In the genomic region with DNA sequence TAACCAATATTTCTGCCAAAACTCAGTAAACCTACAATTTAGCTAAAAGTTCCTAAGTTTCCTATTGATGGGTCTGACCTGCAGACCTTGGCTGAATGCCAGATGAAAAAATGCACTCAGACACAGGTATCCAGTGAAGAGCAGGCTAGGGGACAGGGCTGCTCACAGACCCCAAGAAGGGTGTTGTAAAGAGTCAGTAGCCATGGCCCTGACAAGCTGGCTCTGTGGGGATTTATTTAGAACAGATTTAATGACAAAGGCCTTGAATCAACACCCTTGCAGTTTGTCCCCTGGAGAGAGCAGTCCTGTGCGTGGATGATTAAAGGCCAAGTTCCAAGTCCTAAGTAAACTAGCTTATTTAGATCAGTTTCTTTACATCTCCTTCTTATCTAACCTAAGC, we compare ENCODE assay signal across 22 cellular contexts.
DNase-seq lines count a peak whose midpoint lies in the region; ATAC-seq, FAIRE-seq and TF ChIP-seq lines count a peak whose summit lies in the region.
"Had no signal": no experiment of that assay in that cellular context is flagged by ENCODE, and none has a peak within 500 bp of the region (broad histone marks: within the 10 kb centered on the region; RNA-seq: fewer than 3 reads in every experiment).

No MANE protein-coding gene starts in this region.

- no peak for TF ChIP-seq CTCF in K562 (IDR thresholded peaks at IDR 0.05 in 2 of 3, conservative IDR thresholded peaks at IDR 0.05 in 1 of 3; ENCODE audit: insufficient read depth in 2 of 3, low read depth in 1 of 3, low read length in 3 of 3)

- H4K8ac ChIP-seq in mesendoderm (ENCODE audit: low read depth, low read length): no peak overlapping the region

- no peak overlapping the region for H3K56ac ChIP-seq in mesendoderm (ENCODE audit: low read length)

- H3K4me1 ChIP-seq in K562 (replicated peaks in 1 of 2; ENCODE audit: control insufficient read depth in 2 of 2, insufficient read depth in 2 of 2, low read length in 2 of 2) (no peaks in the 10 kb centered on the region), mesendoderm (ENCODE audit: control insufficient read depth, low read depth, low read length) (no peaks in the 10 kb centered on the region)
- H3K4me1 ChIP-seq: BLaER1 had no signal

- H2AFZ ChIP-seq in K562 (ENCODE audit: low read depth, low read length): no peak overlapping the region
- H2AFZ ChIP-seq: GM23248 had no signal

- peak; percentile 14 for DNase-seq in DMS53 (lab: John Stamatoyannopoulos, UW)
- no peak for DNase-seq in DMS53 treated with DMSO at 0.1 percent for 48 hours (lab: John Stamatoyannopoulos, UW; ENCODE audit: unreplicated experiment)
- no peak for DNase-seq in K562 (ENCODE audit: extremely low read depth in 1 of 4, low spot score in 3 of 4)
- peak; percentile 25 for DNase-seq in mesendoderm
- DNase-seq in putamen (ENCODE audit: low spot score): no peak
- no peak for DNase-seq in C1 segment of cervical spinal cord (lab: John Stamatoyannopoulos, UW)
- DNase-seq: Calu3; CD4-positive, alpha-beta T cell; CD8-positive, alpha-beta memory T cell; COR-L47; DMS79; EL; GDM1; GM23248; H7; HFFc6 had no signal

- H4K20me1 ChIP-seq in K562 (replicated peaks; ENCODE audit: control insufficient read depth, insufficient read depth, low read length): no peaks in the 10 kb centered on the region
- H4K20me1 ChIP-seq: BLaER1 had no signal

- H3K27me3 ChIP-seq in K562 (ENCODE audit: control insufficient read depth in 2 of 2, insufficient read depth in 2 of 2, low read length in 2 of 2) (no peaks in the 10 kb centered on the region), mesendoderm (ENCODE audit: insufficient read depth, low read length, poor library complexity) (no peaks in the 10 kb centered on the region)
- H3K27me3 ChIP-seq: BLaER1 had no signal

- BruUV-seq in K562 (replicated peaks; lab: Mats Ljungman, UMichigan): no TSS peak

- no peaks in the 10 kb centered on the region for H3K79me1 ChIP-seq in mesendoderm (ENCODE audit: low read length)

- no peak overlapping the region for H3K4me2 ChIP-seq in K562 (ENCODE audit: insufficient read depth, low read length)
- H3K4me2 ChIP-seq in mesendoderm (ENCODE audit: low read length): no peak overlapping the region
- H3K4me2 ChIP-seq: BLaER1 had no signal

- no peak overlapping the region for H2BK15ac ChIP-seq in mesendoderm (replicated peaks; ENCODE audit: low read depth)

- no peak overlapping the region for H3K18ac ChIP-seq in mesendoderm (ENCODE audit: low read length)

- H4K5ac ChIP-seq in mesendoderm (ENCODE audit: low read length): no peak overlapping the region

- in situ Hi-C loops in K562 (cut with MboI): no loop called here

- H3K4me3 ChIP-seq in K562 (no peak overlapping the region), mesendoderm (ENCODE audit: low read length) (no peak overlapping the region)
- H3K4me3 ChIP-seq: BLaER1, GM12878, GM23248 had no signal

- H3K27ac ChIP-seq in K562 (ENCODE audit: extremely low read depth, low read depth, low read length) (no peak overlapping the region), mesendoderm (ENCODE audit: low read depth, low read length) (no peak overlapping the region)
- H3K27ac ChIP-seq: 22Rv1, BLaER1, GM23248 had no signal

- no peaks in the 10 kb centered on the region for H3K9me3 ChIP-seq in K562 (replicated peaks; ENCODE audit: control insufficient read depth, insufficient read depth, low read depth, low read length)

- H3K79me2 ChIP-seq in K562 (ENCODE audit: control insufficient read depth, insufficient read depth, low read length) (no peaks in the 10 kb centered on the region), mesendoderm (ENCODE audit: control insufficient read depth, insufficient read depth, low read length) (no peaks in the 10 kb centered on the region)

- no peak overlapping the region for H3K4ac ChIP-seq in mesendoderm (ENCODE audit: low read depth, low read length)

- no peak for TF ChIP-seq POLR2A in K562 (conservative IDR thresholded peaks at IDR 0.05)

- no peaks in the 10 kb centered on the region for H3K36me3 ChIP-seq in K562 (ENCODE audit: control insufficient read depth, insufficient read depth, low read length)
- H3K36me3 ChIP-seq in mesendoderm (ENCODE audit: control insufficient read depth, insufficient read depth, low read length): no peaks in the 10 kb centered on the region
- H3K36me3 ChIP-seq: BLaER1 had no signal

- H2BK5ac ChIP-seq in mesendoderm (ENCODE audit: low read length): no peak overlapping the region

- WGBS in K562 (ENCODE audit: insufficient coverage, low coverage, missing lambda C conversion rate): 0% methylated on average over 1 of the region's 1 CpG
- WGBS in mesendoderm (ENCODE audit: extremely low coverage, insufficient coverage, low lambda C conversion rate): no CpG with 5 or more reads among the region's 1 CpG

- no peak for ATAC-seq in K562
- ATAC-seq: GM12878 had no signal

- no peaks in the 10 kb centered on the region for H3K9me1 ChIP-seq in K562 (ENCODE audit: control insufficient read depth, insufficient read depth, low read length)

- no peak overlapping the region for H3K23ac ChIP-seq in mesendoderm (ENCODE audit: low read length)

- intact Hi-C loops in K562 (cut with micrococcal nuclease): no loop called here

- no peak overlapping the region for H2BK120ac ChIP-seq in mesendoderm (ENCODE audit: low read depth, low read length)

- H2AK5ac ChIP-seq in mesendoderm (ENCODE audit: low read length): no peak overlapping the region

- no peak for TF ChIP-seq EP300 in K562 (IDR thresholded peaks at IDR 0.05; ENCODE audit: low read length)

- POLR2A ChIA-PET in K562 (lab: Yijun Ruan, JAX): interaction anchor here (0.6 kb wide), 1 partner anchor 16 kb away, joined by 3 read pairs; no protein-coding TSS in a partner anchor

- no peak overlapping the region for H3K9ac ChIP-seq in K562 (ENCODE audit: insufficient read depth in 1 of 2, low read depth in 2 of 2, low read length in 2 of 2)
- no peak overlapping the region for H3K9ac ChIP-seq in mesendoderm (ENCODE audit: low read length)
- H3K9ac ChIP-seq: BLaER1, GM23248 had no signal

- no peak for FAIRE-seq in K562 (lab: Jason Lieb, UNC)
- FAIRE-seq: A204.1, GM12878, GM19239, H1 had no signal

- CTCF ChIA-PET in K562 (lab: Yijun Ruan, JAX; ENCODE audit: low intra/inter-chr PET ratio): no interaction called here

- TF ChIP-seq RAD21 in K562 (CRISPR knock-in tag; conservative IDR thresholded peaks at IDR 0.05 in 1 of 2, IDR thresholded peaks at IDR 0.05 in 1 of 2): no peak

TF ChIP-seq in K562, 482 proteins besides CTCF, POLR2A, EP300 and RAD21:
- TF ChIP-seq ZNF449 (CRISPR knock-in tag; IDR thresholded peaks at IDR 0.05) (no peak), NFIC (IDR thresholded peaks at IDR 0.05) (0 out of 2 replicates have a peak, but pooled peaks have one; percentile 32)

Comparison
In these comparisons a context has a peak if more than half of its experiments do, and no peak if none do; other contexts are left out.
1. DNase-seq: peak in DMS53 (single experiment) and mesendoderm (single experiment); none in DMS53 treated with DMSO at 0.1 percent for 48 hours (single experiment), K562 (0 of 4), putamen (single experiment) and C1 segment of cervical spinal cord (0 of 14).